18 cellular contexts compared by ENCODE assay signal in genomic region chr4:48028654-48029053, GRCh38. TPM values are rescaled to one million over a fixed set of nuclear protein-coding genes. Genes with fewer than 3 reads are reported as not detected.
DNase-seq lines count a peak whose midpoint lies in the region; ATAC-seq and TF ChIP-seq lines count a peak whose summit lies in the region.
"Had no signal": no experiment of that assay in that cellular context is flagged by ENCODE, and none has a peak within 500 bp of the region (broad histone marks: within the 10 kb centered on the region; RNA-seq: fewer than 3 reads in every experiment).

No MANE protein-coding gene starts in this region.

- DNase-seq in GM06990 (ENCODE audit: extremely low read depth, insufficient read length) = peak; percentile 58
- DNase-seq in NCI-H1048 (lab: John Stamatoyannopoulos, UW) = no peak
- DNase-seq in sciatic nerve (ENCODE audit: low spot score) = no peak
- no peak for DNase-seq in NCI-H146 treated with DMSO at 0.1 percent for 48 hours (lab: John Stamatoyannopoulos, UW; ENCODE audit: unreplicated experiment)
- no peak for DNase-seq in NCI-H1694 treated with DMSO at 0.1 percent for 48 hours (lab: John Stamatoyannopoulos, UW)
- DNase-seq: ACHN; activated naive CD4-positive, alpha-beta T cell treated with Interleukin-2 at 50 U/mL for 16 hours; Calu3; heart right ventricle; Kasumi-1; left ventricle myocardium superior; NCI-H2029 treated with DMSO at 0.1 percent for 48 hours; OCI-M1; trophoblast cell had no signal

- no peak for TF ChIP-seq CTCF in GM06990 (IDR thresholded peaks at IDR 0.05; ENCODE audit: insufficient read depth, low read length, poor library complexity, severe bottlenecking)

- ATAC-seq in GM19328 (IDR thresholded peaks at IDR 0.05; ENCODE audit: unreplicated experiment) = peak; percentile 73
- ATAC-seq in HG02678 (IDR thresholded peaks at IDR 0.05; ENCODE audit: unreplicated experiment) = peak; percentile 71
- peak; percentile 69 for ATAC-seq in HG03460 (IDR thresholded peaks at IDR 0.05; ENCODE audit: unreplicated experiment)
- no peak for ATAC-seq in sciatic nerve
- ATAC-seq: heart right ventricle, left ventricle myocardium superior had no signal

- intact Hi-C loops in sciatic nerve (cut with DNase I) = no loop called here

- no peaks in the 10 kb centered on the region for H3K36me3 ChIP-seq in GM06990 (ENCODE audit: control insufficient read depth, insufficient read depth, low read length)
- H3K36me3 ChIP-seq: heart right ventricle had no signal

- H3K27me3 ChIP-seq in GM06990 (replicated peaks; ENCODE audit: control insufficient read depth, insufficient read depth, low read length) = no peaks in the 10 kb centered on the region
- H3K27me3 ChIP-seq: heart right ventricle had no signal

- no peak overlapping the region for H3K4me3 ChIP-seq in GM06990 (replicated peaks; ENCODE audit: low read depth, low read length)
- H3K4me3 ChIP-seq: heart right ventricle had no signal

RNA-seq across cellular contexts. Expression of gene NIPAL1, which starts 12.1 kb away (rescaled TPM):
- total RNA-seq in sciatic nerve = 6.3 TPM

RNA-seq across cellular contexts. Expression of gene CNGA1, which starts 12.2 kb away (rescaled TPM):
- total RNA-seq in sciatic nerve = 11.9 TPM
- total RNA-seq: left ventricle myocardium superior, neural crest cell had no signal
